ENCODE assay signal across 10 cellular contexts in the genomic region with DNA sequence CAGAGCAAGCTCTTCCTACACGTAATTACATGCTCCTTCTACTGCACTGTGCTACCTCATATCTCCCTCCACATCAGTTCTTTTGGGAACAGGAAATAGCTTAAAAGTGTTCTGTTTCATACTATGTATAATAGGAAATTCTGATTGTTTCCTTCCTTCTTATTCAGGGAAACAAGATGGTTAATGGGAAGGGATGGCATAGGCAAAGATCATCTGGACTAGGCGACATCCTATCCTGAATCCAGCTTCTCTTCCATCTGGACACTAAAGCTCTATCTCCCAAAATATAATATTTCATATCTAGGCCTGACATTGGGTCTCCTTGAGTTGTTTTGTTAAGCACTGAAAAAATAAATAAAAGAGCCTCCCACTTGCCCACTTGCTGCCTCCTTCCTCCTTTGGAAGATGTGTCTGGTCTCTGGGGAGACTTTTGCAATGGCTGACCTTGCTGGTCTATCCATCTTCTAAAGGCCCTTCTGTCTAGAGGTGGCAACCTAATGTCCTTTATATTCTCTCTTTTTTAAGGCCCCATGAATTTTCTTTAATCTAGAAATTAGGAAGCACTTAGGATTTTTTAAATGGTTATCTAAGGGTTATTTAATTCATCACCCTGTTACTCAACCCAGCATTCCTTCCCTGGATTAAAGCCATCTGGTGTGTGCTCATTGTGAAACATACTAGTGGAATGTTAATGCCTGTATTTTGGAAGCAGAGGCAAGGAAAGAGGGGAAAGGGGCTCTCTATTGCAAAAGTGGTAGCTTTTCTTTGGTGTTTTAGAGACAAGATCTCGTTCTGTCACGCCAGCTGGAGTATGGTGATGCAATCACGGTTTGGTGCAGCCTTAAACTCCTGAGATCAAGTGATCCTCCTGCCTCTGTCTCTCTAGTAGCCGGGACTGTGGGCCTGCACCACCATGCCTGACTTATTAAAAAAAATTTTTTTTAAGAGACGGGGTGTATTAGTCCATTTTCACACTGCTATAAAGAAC. TPM values are rescaled to one million over a fixed set of nuclear protein-coding genes. Genes with fewer than 3 reads are reported as not detected.
DNase-seq lines count a peak whose midpoint lies in the region; ATAC-seq and TF ChIP-seq lines count a peak whose summit lies in the region.
"Had no signal": no experiment of that assay in that cellular context is flagged by ENCODE, and none has a peak within 500 bp of the region (broad histone marks: within the 10 kb centered on the region; RNA-seq: fewer than 3 reads in every experiment).

No MANE protein-coding gene starts in this region.

- H3K9me3 ChIP-seq in HUES48 (ENCODE audit: control insufficient read depth, insufficient read depth, low read length), result no peaks in the 10 kb centered on the region
- H3K9me3 ChIP-seq in tibial nerve, result no peaks in the 10 kb centered on the region

- BruUV-seq in MCF 10A (replicated peaks; lab: Mats Ljungman, UMichigan), result no TSS peak

- H3K27ac ChIP-seq in HUES48 (ENCODE audit: low read depth, low read length) (peak overlapping the region; percentile 51), tibial nerve (peak overlapping the region in 3 of 4 donors; percentile 37 to 84 (median 80))
- H3K27ac ChIP-seq: VCaP had no signal

- intact Hi-C loops in MCF 10A (cut with micrococcal nuclease), result loop anchor here (1.0 to 5.0 kb wide), 2 partner anchors 12 to 112 kb away; partner anchors contain the start of gene HSPA8

- H3K36me3 Mint-ChIP-seq in MCF 10A (ENCODE audit: insufficient read depth, unreplicated experiment), result peaks cover 25% of the 10 kb centered on the region
- H3K36me3 Mint-ChIP-seq in activated naive CD4-positive, alpha-beta T cell treated with anti-CD3 and anti-CD28 coated beads, Interleukin-2, amount 50 U/mL, for 72 hours, result no peaks in the 10 kb centered on the region

- peak overlapping the region; percentile 11 for H3K4me3 Mint-ChIP-seq in MCF 10A (ENCODE audit: unreplicated experiment)

- H3K9ac ChIP-seq in HUES48 (ENCODE audit: low read depth, low read length), result no peak overlapping the region

- TF ChIP-seq POLR2A in tibial nerve (IDR thresholded peaks at IDR 0.05), result no peak

- H3K4me3 ChIP-seq in HUES48 (ENCODE audit: low read depth, low read length), result no peak overlapping the region
- H3K4me3 ChIP-seq in tibial nerve, result no peak overlapping the region

- no peaks in the 10 kb centered on the region for H3K27me3 Mint-ChIP-seq in MCF 10A (ENCODE audit: insufficient read depth, unreplicated experiment)

- DNase-seq in MCF 10A (ENCODE audit: unreplicated experiment) (peak; percentile 97), left lobe of liver (ENCODE audit: low spot score) (no peak), tibial nerve (ENCODE audit: low spot score in 2 of 2) (peak; percentile 58 to 78), LoVo (ENCODE audit: low spot score) (no peak), NCI-H446 treated with DMSO at 0.1 percent for 48 hours (lab: John Stamatoyannopoulos, UW) (no peak)
- DNase-seq in activated naive CD4-positive, alpha-beta T cell treated with anti-CD3 and anti-CD28 coated beads, Interleukin-2, amount 50 U/mL, for 72 hours (ENCODE audit: low spot score in 2 of 2), result no peak
- DNase-seq: effector CD8-positive, alpha-beta T cell had no signal

- no peak for TF ChIP-seq CTCF in MCF 10A (IDR thresholded peaks at IDR 0.05; ENCODE audit: unreplicated experiment)
- TF ChIP-seq CTCF in tibial nerve (IDR thresholded peaks at IDR 0.05), result no peak

- peak in 1 of 2 donors; percentile 92 for TF ChIP-seq EP300 in tibial nerve (IDR thresholded peaks at IDR 0.05)

- H3K4me1 Mint-ChIP-seq in MCF 10A (ENCODE audit: insufficient read depth, unreplicated experiment), result peaks cover 48% of the 10 kb centered on the region

- ATAC-seq in left lobe of liver, result peak; percentile 79
- no peak for ATAC-seq in HG02610 (IDR thresholded peaks at IDR 0.05; ENCODE audit: unreplicated experiment)
- no peak for ATAC-seq in activated naive CD4-positive, alpha-beta T cell treated with anti-CD3 and anti-CD28 coated beads, Interleukin-2, amount 50 U/mL, for 72 hours

- peak overlapping the region; percentile 90 for H3K27ac Mint-ChIP-seq in MCF 10A (ENCODE audit: low read depth, unreplicated experiment)
- H3K27ac Mint-ChIP-seq in activated naive CD4-positive, alpha-beta T cell treated with anti-CD3 and anti-CD28 coated beads, Interleukin-2, amount 50 U/mL, for 72 hours, result peak overlapping the region in 1 of 2 donors; percentile 58

- H3K4me1 ChIP-seq in HUES48 (ENCODE audit: control insufficient read depth, insufficient read depth, low read length) (peaks cover 33% of the 10 kb centered on the region), tibial nerve (peaks cover 0 to 27% (median 0%) of the 10 kb centered on the region in 4 donors)

- no peaks in the 10 kb centered on the region for H3K27me3 ChIP-seq in HUES48 (ENCODE audit: control insufficient read depth, insufficient read depth, low read length)
- no peaks in the 10 kb centered on the region for H3K27me3 ChIP-seq in tibial nerve

- no peaks in the 10 kb centered on the region for H3K9me3 Mint-ChIP-seq in MCF 10A (ENCODE audit: unreplicated experiment)
- no peaks in the 10 kb centered on the region for H3K9me3 Mint-ChIP-seq in activated naive CD4-positive, alpha-beta T cell treated with anti-CD3 and anti-CD28 coated beads, Interleukin-2, amount 50 U/mL, for 72 hours

- H3K36me3 ChIP-seq in HUES48 (ENCODE audit: control insufficient read depth, insufficient read depth, low read length) (no peaks in the 10 kb centered on the region), tibial nerve (no peaks in the 10 kb centered on the region)

- WGBS in tibial nerve, 2 donors, result 49 to 53% methylated on average over 7 of the region's 7 CpGs

- CTCF ChIA-PET in MCF 10A (lab: Yijun Ruan, JAX), result interaction anchor here (0.9 to 4.0 kb wide), 10 partner anchors 11 to 466 kb away, joined by 3 to 28 read pairs (median 4); partner anchors contain the start of gene CLMP

- POLR2A ChIA-PET in MCF 10A (lab: Yijun Ruan, JAX), result interaction anchor here (0.7 to 5.3 kb wide), 16 partner anchors 9 to 112 kb away, joined by 3 to 52 read pairs (median 7); partner anchors contain the start of genes CLMP and HSPA8

RNA-seq across cellular contexts. Expression of gene CLMP, which starts 20.6 kb away (rescaled TPM):
- 86.1 and 91.9 TPM in 2 replicates for total RNA-seq in MCF 10A (2022)
- 0.45 TPM for total RNA-seq in left lobe of liver
- total RNA-seq in tibial nerve, result 10 to 100 TPM; 82.5 to 98.6 (median 89.7) TPM
- under 1 TPM; 0.41 to 0.54 TPM for total RNA-seq in activated naive CD4-positive, alpha-beta T cell treated with anti-CD3 and anti-CD28 coated beads, Interleukin-2, amount 50 U/mL, for 72 hours

Comparison
In these comparisons a context has a peak if more than half of its experiments do, and no peak if none do; other contexts are left out.
1. DNase-seq: peak in MCF 10A (single experiment) and tibial nerve (2 of 2); none in left lobe of liver (single experiment), LoVo (single experiment), NCI-H446 treated with DMSO at 0.1 percent for 48 hours (single experiment) and activated naive CD4-positive, alpha-beta T cell treated with anti-CD3 and anti-CD28 coated beads, Interleukin-2, amount 50 U/mL, for 72 hours (0 of 2).
2. RNA of gene CLMP, which starts 20.6 kb away (total RNA-seq): 82.5 to 98.6 TPM in tibial nerve and 86.1 to 91.9 TPM in MCF 10A; 0.41 to 0.54 TPM in activated naive CD4-positive, alpha-beta T cell treated with anti-CD3 and anti-CD28 coated beads, Interleukin-2, amount 50 U/mL, for 72 hours and 0.45 TPM in left lobe of liver (single experiment); every median in the first group is over 10 times any median in the second.